Comparison of ENCODE assay signal across 22 cellular contexts in genomic region chr14:62592877-62593276, GRCh38.
DNase-seq lines count a peak whose midpoint lies in the region; TF ChIP-seq lines count a peak whose summit lies in the region.
"Had no signal": no experiment of that assay in that cellular context is flagged by ENCODE, and none has a peak within 500 bp of the region (broad histone marks: within the 10 kb centered on the region; RNA-seq: fewer than 3 reads in every experiment).

No MANE protein-coding gene starts in this region.

- H3K27ac ChIP-seq in hepatocyte: no peak overlapping the region
- H3K27ac ChIP-seq in testis: no peak overlapping the region
- H3K27ac ChIP-seq: adrenal gland, right atrium auricular region, SJCRH30, WERI-Rb-1 had no signal

- H3K27me3 ChIP-seq in MG63 (no peaks in the 10 kb centered on the region), hepatocyte (no peaks in the 10 kb centered on the region), testis (no peaks in the 10 kb centered on the region)
- H3K27me3 ChIP-seq: adrenal gland, right atrium auricular region, SJCRH30 had no signal

- TF ChIP-seq CTCF in hepatocyte (IDR thresholded peaks at IDR 0.05; ENCODE audit: poor library complexity) (no peak), testis (IDR thresholded peaks at IDR 0.05) (no peak)

- H3K36me3 ChIP-seq in MG63 (no peaks in the 10 kb centered on the region), hepatocyte (replicated peaks; ENCODE audit: insufficient read depth, low read depth) (no peaks in the 10 kb centered on the region), testis (ENCODE audit: low read depth, missing control alignments) (no peaks in the 10 kb centered on the region)
- H3K36me3 ChIP-seq: adrenal gland, HAP-1, right atrium auricular region, SJCRH30, WERI-Rb-1 had no signal

- intact Hi-C loops in testis (cut with DNase I; ENCODE audit: low total_unique reads): no loop called here

- no peaks in the 10 kb centered on the region for H3K79me2 ChIP-seq in hepatocyte

- H4K20me1 ChIP-seq in hepatocyte (ENCODE audit: insufficient read depth, poor library complexity, severe bottlenecking): no peaks in the 10 kb centered on the region

- TF ChIP-seq POLR2A in testis (IDR thresholded peaks at IDR 0.05): no peak

- DNase-seq in EL (peak; percentile 16), MG63 (peak; percentile 0), astrocyte of the hippocampus (ENCODE audit: low read depth, low spot score) (peak; percentile 18), hepatocyte (ENCODE audit: low spot score) (peak; percentile 17), HK-2 (ENCODE audit: unreplicated experiment) (no peak), NCI-H345 (lab: John Stamatoyannopoulos, UW) (no peak), testis (no peak), NOMO-1 treated with dmso at 0.1 percent for 144 hours (lab: John Stamatoyannopoulos, UW; ENCODE audit: unreplicated experiment) (no peak)
- DNase-seq: activated CD4-positive, alpha-beta T cell treated with anti-CD3 and anti-CD28 coated beads, Interleukin-2, amount 50 U/mL, for 4 hours; activated gamma-delta T cell; adrenal gland; AML-193; effector CD4-positive, alpha-beta T cell; kidney; NCI-H187 treated with DMSO at 0.1 percent for 48 hours; NCI-H524 treated with DMSO at 0.1 percent for 48 hours; OCI-M1; SJCRH30; T-helper 2 cell; WERI-Rb-1 had no signal

- H3K4me1 ChIP-seq in hepatocyte (ENCODE audit: insufficient read depth): no peaks in the 10 kb centered on the region
- no peaks in the 10 kb centered on the region for H3K4me1 ChIP-seq in testis
- H3K4me1 ChIP-seq: adrenal gland, HAP-1, right atrium auricular region, SJCRH30 had no signal

- no peak overlapping the region for H3K4me3 ChIP-seq in MG63
- no peak overlapping the region for H3K4me3 ChIP-seq in hepatocyte
- H3K4me3 ChIP-seq in testis: no peak overlapping the region
- H3K4me3 ChIP-seq: adrenal gland, HAP-1, right atrium auricular region, SJCRH30 had no signal

- H3K9me3 ChIP-seq in MG63 (no peaks in the 10 kb centered on the region; the same call in 1 of the 2 replicates), hepatocyte (ENCODE audit: low read depth) (peaks cover 14% of the 10 kb centered on the region), testis (no peaks in the 10 kb centered on the region)
- H3K9me3 ChIP-seq: adrenal gland, HAP-1, SJCRH30 had no signal

- WGBS in hepatocyte (ENCODE audit: low lambda C conversion rate, missing lambda C conversion rate): 45% methylated on average over 1 of the region's 1 CpG
- 88 to 95% methylated on average over 1 of the region's 1 CpG for WGBS in testis, 2 donors

- no peak overlapping the region for H2AFZ ChIP-seq in hepatocyte

- H3K4me2 ChIP-seq in hepatocyte: no peak overlapping the region

- H3K9me2 ChIP-seq in hepatocyte (replicated peaks; ENCODE audit: insufficient read depth): no peaks in the 10 kb centered on the region

Comparison
In these comparisons a context has a peak if more than half of its experiments do, and no peak if none do; other contexts are left out.
1. DNase-seq: peak in EL (single experiment), MG63 (single experiment), astrocyte of the hippocampus (single experiment) and hepatocyte (single experiment); none in HK-2 (single experiment), NCI-H345 (single experiment), testis (single experiment) and NOMO-1 treated with dmso at 0.1 percent for 144 hours (single experiment).